ENCODE assay signal across 29 cellular contexts in the genomic region with DNA sequence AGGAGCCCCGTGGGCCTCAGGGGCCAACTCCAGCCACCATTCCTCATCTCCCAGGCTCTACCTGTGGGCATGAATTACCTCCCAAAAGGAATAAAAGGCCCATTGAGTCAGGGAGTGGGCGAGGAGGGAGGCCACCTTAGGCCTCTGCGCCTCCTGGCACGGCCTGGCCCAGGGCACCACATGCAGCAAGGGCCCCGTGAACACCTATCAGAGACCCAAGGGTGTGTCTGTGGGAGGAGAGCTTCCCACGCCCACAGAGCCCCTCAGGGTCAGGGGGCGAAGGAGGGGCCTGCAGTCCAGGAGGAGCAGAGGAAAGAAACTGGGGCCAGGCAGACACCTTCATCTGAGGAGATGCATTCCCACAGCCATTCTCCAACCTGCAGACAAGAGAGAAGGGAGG. TPM values are rescaled to one million over a fixed set of nuclear protein-coding genes. Genes with fewer than 3 reads are reported as not detected.
DNase-seq lines count a peak whose midpoint lies in the region; ATAC-seq and TF ChIP-seq lines count a peak whose summit lies in the region.
"Had no signal": no experiment of that assay in that cellular context is flagged by ENCODE, and none has a peak within 500 bp of the region (broad histone marks: within the 10 kb centered on the region; RNA-seq: fewer than 3 reads in every experiment).

No MANE protein-coding gene starts in this region.

- POLR2A ChIA-PET in T-cell (lab: Charles Lee): no interaction called here

- H3K4me3 Mint-ChIP-seq in T-helper 17 cell (no peak overlapping the region), naive B cell (peak overlapping the region in 5 of 8 donors; percentile 23 to 65 (median 35)), T-cell (no peak overlapping the region)
- H3K4me3 Mint-ChIP-seq: CD4-positive, alpha-beta memory T cell had no signal

- no peaks in the 10 kb centered on the region for H3K9me3 Mint-ChIP-seq in naive B cell
- no peaks in the 10 kb centered on the region for H3K9me3 Mint-ChIP-seq in T-cell
- H3K9me3 Mint-ChIP-seq: CD4-positive, alpha-beta memory T cell had no signal

- CTCF ChIA-PET in T-cell (lab: Charles Lee): interaction anchor here (0.6 to 1.7 kb wide), 4 partner anchors 9 to 91 kb away, joined by 3 to 8 read pairs (median 3); no protein-coding TSS in a partner anchor

- H3K27ac ChIP-seq in substantia nigra (ENCODE audit: low read depth, low read length, poor library complexity, severe bottlenecking): peak overlapping the region; percentile 65
- H3K27ac ChIP-seq: KMS-11, Peyer's patch had no signal

- H3K27me3 Mint-ChIP-seq in T-helper 17 cell (peaks cover 11% of the 10 kb centered on the region), naive B cell (no peaks in the 10 kb centered on the region), T-cell (no peaks in the 10 kb centered on the region)
- H3K27me3 Mint-ChIP-seq: IgD-negative memory B cell had no signal

- TF ChIP-seq CTCF in GM13976 (IDR thresholded peaks at IDR 0.05; ENCODE audit: borderline replicate concordance, control extremely low read depth, extremely low read depth, insufficient read depth, missing control alignments): no peak

- DNase-seq in GM13976 (ENCODE audit: low spot score): peak; percentile 22
- no peak for DNase-seq in T-helper 17 cell
- DNase-seq in naive B cell: no peak
- DNase-seq in substantia nigra (lab: John Stamatoyannopoulos, UW): no peak
- no peak for DNase-seq in stimulated activated CD4-positive, alpha-beta T cell treated with anti-CD3 and anti-CD28 coated beads, Interleukin-1b, Interleukin-23, amount 100 ng/mL, for 48 hours
- DNase-seq in stimulated activated CD4-positive, alpha-beta T cell treated with anti-CD3 and anti-CD28 coated beads, Interleukin-2, amount 100 ng/mL, for 24 hours: no peak
- DNase-seq in T-helper 1 cell: no peak
- no peak for DNase-seq in T-cell
- DNase-seq: C1 segment of cervical spinal cord; Caco-2; CD4-positive, alpha-beta memory T cell; DMS 273 treated with DMSO at 0.1 percent for 48 hours; DMS79; EL; GDM1; NCI-H1048; NCI-H1417; NCI-H1694 treated with DMSO at 0.1 percent for 48 hours; NCI-H2081 treated with DMSO at 0.1 percent for 48 hours; NCI-H2171; NCI-H226; NCI-H510A; OCI-M1; Peyer's patch; SHP77 treated with DMSO at 0.1 percent for 48 hours had no signal

- H3K9me3 ChIP-seq in T-helper 17 cell (ENCODE audit: control insufficient read depth, low read length, poor library complexity, severe bottlenecking): no peaks in the 10 kb centered on the region
- H3K9me3 ChIP-seq: Caco-2, Peyer's patch had no signal

- ATAC-seq in T-helper 17 cell (no peak), naive B cell (ENCODE audit: low read depth in 2 of 2) (no peak), T-cell (replicated peaks in 1 of 4) (no peak)
- ATAC-seq: HCT116 had no signal

- H3K27ac Mint-ChIP-seq in T-helper 17 cell (peak overlapping the region; percentile 16), naive B cell (peak overlapping the region in 2 of 6 donors; percentile 33 to 88), T-cell (no peak overlapping the region)
- H3K27ac Mint-ChIP-seq: CD4-positive, alpha-beta memory T cell had no signal

- H3K36me3 Mint-ChIP-seq in T-helper 17 cell (ENCODE audit: low read depth) (no peaks in the 10 kb centered on the region), naive B cell (no peaks in the 10 kb centered on the region), T-cell (no peaks in the 10 kb centered on the region)
- H3K36me3 Mint-ChIP-seq: CD4-positive, alpha-beta memory T cell; IgD-negative memory B cell had no signal

- in situ Hi-C loops in GM13976 (cut with MboI; ENCODE audit: low sequenced_read_pairs, unreplicated experiment): no loop called here

- H3K4me1 Mint-ChIP-seq in T-helper 17 cell (peaks cover 14% of the 10 kb centered on the region), naive B cell (peaks cover 42 to 70% (median 52%) of the 10 kb centered on the region in 3 donors), T-cell (peaks cover 13 to 25% (median 16%) of the 10 kb centered on the region in 3 donors)

RNA-seq across cellular contexts. Expression of a gene that starts 12.2 kb away (rescaled TPM):
- under 1 TPM; 0.27 to 0.55 TPM for total RNA-seq in T-helper 17 cell
- polyA plus RNA-seq in naive B cell (ENCODE audit: low read depth in 6 of 6): 1 to 10 TPM in 2 of 6 donors, under 1 TPM in 3, not detected in 1; 0.39 to 2.6 (median 0.52) TPM
- total RNA-seq in T-cell: under 1 TPM; 0.25 to 0.99 (median 0.82) TPM

RNA-seq across cellular contexts. Expression of a gene that starts 21.2 kb away (rescaled TPM):
- total RNA-seq in T-helper 17 cell (under 1 TPM in 1 of 2 donors, not detected in 1; 0.12 TPM), T-cell (not detected)
- polyA plus RNA-seq in naive B cell (ENCODE audit: low read depth in 6 of 6): under 1 TPM in 1 of 6 donors, not detected in 5; 0.21 TPM
- total RNA-seq: CD4-positive, alpha-beta memory T cell; H4; Peyer's patch had no signal
- polyA plus RNA-seq: CD4-positive, alpha-beta memory T cell; IgD-negative memory B cell had no signal

RNA-seq across cellular contexts. Expression of a gene that starts 26.5 kb away (rescaled TPM):
- total RNA-seq in T-helper 17 cell (1 to 10 TPM; 5.9 to 6.9 TPM), T-cell (10 to 100 TPM in 3 of 5 donors, 1 to 10 TPM in 2; 5.8 to 13.7 (median 10.2) TPM)
- 10 to 100 TPM; 12.2 to 18.3 (median 13.9) TPM for polyA plus RNA-seq in naive B cell (ENCODE audit: low read depth in 6 of 6)

RNA-seq across cellular contexts. Expression of a gene that starts 40.7 kb away (rescaled TPM):
- total RNA-seq in T-helper 17 cell (10 to 100 TPM; 22.7 to 23.5 TPM), T-cell (10 to 100 TPM; 24.0 to 33.5 (median 29.4) TPM)
- polyA plus RNA-seq in naive B cell (ENCODE audit: low read depth in 6 of 6): 10 to 100 TPM; 47.8 to 69.5 (median 56.0) TPM

Comparison
In these comparisons a context has a peak if more than half of its experiments do, and no peak if none do; other contexts are left out.
1. H3K4me3 Mint-ChIP-seq: peak in naive B cell (5 of 8); none in T-helper 17 cell (single experiment) and T-cell (0 of 3).